In the genomic region with DNA sequence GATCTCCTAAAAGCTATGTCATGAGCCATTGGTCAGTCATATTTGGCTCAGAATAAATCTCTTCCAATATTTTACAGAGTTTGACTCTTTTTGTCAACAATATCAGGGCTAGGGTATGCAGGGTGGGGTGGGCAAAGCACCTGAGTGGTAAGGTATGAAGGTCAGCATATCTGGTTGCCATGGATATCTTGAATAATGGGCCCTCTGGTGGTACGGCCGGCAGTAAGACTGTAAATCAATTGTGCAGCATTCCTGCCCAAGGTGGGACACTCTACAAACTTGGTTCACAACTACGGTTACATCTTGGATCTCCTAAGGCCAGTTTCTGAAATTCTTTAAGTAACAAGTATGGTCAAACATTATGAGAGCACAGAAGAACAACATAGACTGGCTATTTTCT, we compare ENCODE assay signal across 18 cellular contexts.
DNase-seq lines count a peak whose midpoint lies in the region; ATAC-seq, FAIRE-seq and TF ChIP-seq lines count a peak whose summit lies in the region.
"Had no signal": no experiment of that assay in that cellular context is flagged by ENCODE, and none has a peak within 500 bp of the region (broad histone marks: within the 10 kb centered on the region; RNA-seq: fewer than 3 reads in every experiment).

No MANE protein-coding gene starts in this region.

- WGBS in K562 (ENCODE audit: insufficient coverage, low coverage, missing lambda C conversion rate), result 2% methylated on average over 3 of the region's 3 CpGs
- WGBS in trophoblast cell (ENCODE audit: extremely low coverage, insufficient coverage, insufficient read length), result no CpG with 5 or more reads among the region's 3 CpGs

- POLR2A ChIA-PET in Caco-2 (lab: Charles Lee) (no interaction called here), K562 (lab: Yijun Ruan, JAX) (no interaction called here)

- no peak overlapping the region for H3K4me3 Mint-ChIP-seq in Caco-2 (ENCODE audit: unreplicated experiment)
- H3K4me3 Mint-ChIP-seq: GM23338 had no signal

- no peaks in the 10 kb centered on the region for H3K27me3 ChIP-seq in Caco-2 (replicated peaks; ENCODE audit: control insufficient read depth, insufficient read depth, low read length)
- H3K27me3 ChIP-seq in K562 (ENCODE audit: control insufficient read depth in 2 of 2, insufficient read depth in 2 of 2, low read length in 2 of 2), result peaks cover 0 to 4% of the 10 kb centered on the region in 2 experiments; a peak in 2 of 5 replicates
- H3K27me3 ChIP-seq in trophoblast cell (ENCODE audit: insufficient read depth, low read length), result no peaks in the 10 kb centered on the region
- H3K27me3 ChIP-seq: SJCRH30 had no signal

- TF ChIP-seq RAD21 in K562 (CRISPR knock-in tag; conservative IDR thresholded peaks at IDR 0.05 in 1 of 2, IDR thresholded peaks at IDR 0.05 in 1 of 2), result no peak

- no peak overlapping the region for H4K12ac ChIP-seq in trophoblast cell (ENCODE audit: low read depth, low read length)

- H3K36me3 Mint-ChIP-seq in Caco-2 (ENCODE audit: insufficient read depth, unreplicated experiment), result no peaks in the 10 kb centered on the region

- no peaks in the 10 kb centered on the region for H3K79me2 ChIP-seq in K562 (ENCODE audit: control insufficient read depth, insufficient read depth, low read length)
- H3K79me2 ChIP-seq in trophoblast cell (ENCODE audit: control insufficient read depth, insufficient read depth, low read length, poor library complexity), result no peaks in the 10 kb centered on the region

- no peak for ATAC-seq in K562
- ATAC-seq in GM18502 (IDR thresholded peaks at IDR 0.05; ENCODE audit: poor library complexity, unreplicated experiment), result no peak
- ATAC-seq: GM23338, Right ventricle myocardium inferior, SK-N-SH treated with all-trans-retinoic acid at 6 μM for 48 hours had no signal

- no peak overlapping the region for H2BK120ac ChIP-seq in trophoblast cell (ENCODE audit: insufficient read depth, low read length, poor library complexity)

- no peaks in the 10 kb centered on the region for H3K79me1 ChIP-seq in trophoblast cell (ENCODE audit: low read length)

- no peaks in the 10 kb centered on the region; the same call in 1 of the 2 replicates for H4K20me1 ChIP-seq in K562 (replicated peaks; ENCODE audit: control insufficient read depth, insufficient read depth, low read length)

- no peak overlapping the region for H2AFZ ChIP-seq in K562 (ENCODE audit: low read depth, low read length)
- H2AFZ ChIP-seq in trophoblast cell (ENCODE audit: insufficient read depth, low read length, poor library complexity), result no peak overlapping the region
- H2AFZ ChIP-seq: GM23338 had no signal

- H2BK12ac ChIP-seq in trophoblast cell (ENCODE audit: low read length), result no peak overlapping the region

- H3K4me3 ChIP-seq in Caco-2 (ENCODE audit: low read depth, low read length), result no peak overlapping the region
- no peak overlapping the region for H3K4me3 ChIP-seq in K562
- H3K4me3 ChIP-seq in trophoblast cell (ENCODE audit: low read depth, low read length), result no peak overlapping the region
- H3K4me3 ChIP-seq: GM23338, SJCRH30 had no signal

- peak overlapping the region; percentile 40 for H3K27ac Mint-ChIP-seq in Caco-2 (ENCODE audit: unreplicated experiment)
- H3K27ac Mint-ChIP-seq: GM23338 had no signal

- H2AK5ac ChIP-seq in trophoblast cell (ENCODE audit: low read length), result peak overlapping the region; percentile 65

- H3K4me1 ChIP-seq in Caco-2 (peaks cover 4% of the 10 kb centered on the region; the same call in 1 of the 2 replicates), K562 (replicated peaks in 1 of 2; ENCODE audit: control insufficient read depth in 2 of 2, insufficient read depth in 2 of 2, low read length in 2 of 2) (no peaks in the 10 kb centered on the region), trophoblast cell (ENCODE audit: control insufficient read depth in 1 of 2, insufficient read depth in 2 of 2, low read length in 2 of 2) (peaks cover 2 to 3% of the 10 kb centered on the region in 2 experiments)
- H3K4me1 ChIP-seq: SJCRH30 had no signal

- no peak for TF ChIP-seq EP300 in K562 (IDR thresholded peaks at IDR 0.05; ENCODE audit: low read length)

- intact Hi-C loops in Caco-2 (cut with micrococcal nuclease; ENCODE audit: unreplicated experiment) (no loop called here), K562 (cut with micrococcal nuclease) (no loop called here)

- H3K23ac ChIP-seq in trophoblast cell (ENCODE audit: low read length), result no peak overlapping the region

- CTCF ChIA-PET in Caco-2 (lab: Charles Lee) (interaction anchor here (0.9 kb wide), 1 partner anchor 15 kb away, joined by 3 read pairs; no protein-coding TSS in a partner anchor), K562 (lab: Yijun Ruan, JAX; ENCODE audit: low intra/inter-chr PET ratio) (no interaction called here)

- DNase-seq in Caco-2, result peak; percentile 13 to 46
- DNase-seq in HT-29 (ENCODE audit: low spot score), result peak; percentile 69
- DNase-seq in K562 (ENCODE audit: extremely low read depth in 1 of 4, low spot score in 3 of 4), result no peak
- DNase-seq in trophoblast cell, result no peak
- no peak for DNase-seq in amygdala (lab: John Stamatoyannopoulos, UW)
- DNase-seq in HuH-7.5 (ENCODE audit: low spot score), result no peak
- DNase-seq: HCEC 1CT, Kasumi-1, NCI-H1092 treated with DMSO at 0.1 percent for 48 hours, NCI-H1436, NCI-H2029, OCI-M1, SJCRH30 had no signal

- H3K4ac ChIP-seq in trophoblast cell (ENCODE audit: low read depth, low read length), result no peak overlapping the region

- H3K18ac ChIP-seq in trophoblast cell (ENCODE audit: low read length), result no peak overlapping the region

- no peak overlapping the region for H3K4me2 ChIP-seq in K562 (ENCODE audit: insufficient read depth, low read length)
- no peak overlapping the region for H3K4me2 ChIP-seq in trophoblast cell (ENCODE audit: low read length)
- H3K4me2 ChIP-seq: GM23338 had no signal

- H4K8ac ChIP-seq in trophoblast cell (ENCODE audit: low read depth, low read length), result no peak overlapping the region

- peaks cover 10% of the 10 kb centered on the region for H3K9me3 Mint-ChIP-seq in Caco-2 (ENCODE audit: unreplicated experiment)
- H3K9me3 Mint-ChIP-seq: GM23338 had no signal

- peak overlapping the region; percentile 33 for H4K91ac ChIP-seq in trophoblast cell (ENCODE audit: low read depth, low read length)

- H3K27me3 Mint-ChIP-seq in Caco-2 (ENCODE audit: insufficient read depth, unreplicated experiment), result no peaks in the 10 kb centered on the region

- no peak overlapping the region for H2BK5ac ChIP-seq in trophoblast cell (ENCODE audit: low read depth, low read length, poor library complexity)

- in situ Hi-C loops in K562 (cut with MboI), result no loop called here

- TF ChIP-seq POLR2A in K562 (conservative IDR thresholded peaks at IDR 0.05), result no peak

- peaks cover 19% of the 10 kb centered on the region for H3K4me1 Mint-ChIP-seq in Caco-2 (ENCODE audit: low read depth, unreplicated experiment)
- H3K4me1 Mint-ChIP-seq: GM23338 had no signal

- no peak for TF ChIP-seq CTCF in Caco-2 (IDR thresholded peaks at IDR 0.05; ENCODE audit: insufficient read depth in 1 of 2, low read depth in 1 of 2, low read length in 1 of 2, severe bottlenecking in 1 of 2, unreplicated experiment in 1 of 2)
- no peak for TF ChIP-seq CTCF in K562 (IDR thresholded peaks at IDR 0.05 in 2 of 3, conservative IDR thresholded peaks at IDR 0.05 in 1 of 3; ENCODE audit: insufficient read depth in 2 of 3, low read depth in 1 of 3, low read length in 3 of 3)

- no TSS peak for BruUV-seq in Caco-2 (replicated peaks; lab: Mats Ljungman, UMichigan)
- no TSS peak for BruUV-seq in K562 (replicated peaks; lab: Mats Ljungman, UMichigan)

- H3K27ac ChIP-seq in K562 (ENCODE audit: extremely low read depth, low read depth, low read length) (no peak overlapping the region), trophoblast cell (ENCODE audit: low read depth, low read length) (no peak overlapping the region)
- H3K27ac ChIP-seq: SJCRH30 had no signal

- H3K36me3 ChIP-seq in Caco-2 (ENCODE audit: control insufficient read depth, insufficient read depth, low read length) (no peaks in the 10 kb centered on the region), K562 (ENCODE audit: control insufficient read depth, insufficient read depth, low read length) (no peaks in the 10 kb centered on the region), trophoblast cell (ENCODE audit: control insufficient read depth in 1 of 2, insufficient read depth in 2 of 2, low read length in 2 of 2) (no peaks in the 10 kb centered on the region)
- H3K36me3 ChIP-seq: SJCRH30 had no signal

- no peak overlapping the region for H3K14ac ChIP-seq in trophoblast cell (ENCODE audit: low read length)

- H3K9ac ChIP-seq in K562 (ENCODE audit: insufficient read depth in 1 of 2, low read depth in 2 of 2, low read length in 2 of 2) (no peak overlapping the region), trophoblast cell (ENCODE audit: low read length) (no peak overlapping the region)

- no peaks in the 10 kb centered on the region for H3K9me3 ChIP-seq in Caco-2
- no peaks in the 10 kb centered on the region for H3K9me3 ChIP-seq in K562 (replicated peaks; ENCODE audit: control insufficient read depth, insufficient read depth, low read depth, low read length)
- no peaks in the 10 kb centered on the region for H3K9me3 ChIP-seq in trophoblast cell (ENCODE audit: insufficient read depth, low read depth, low read length)
- H3K9me3 ChIP-seq: SJCRH30 had no signal

- no peaks in the 10 kb centered on the region for H3K9me1 ChIP-seq in K562 (ENCODE audit: control insufficient read depth, insufficient read depth, low read length)

- peak; percentile 46 for FAIRE-seq in K562 (lab: Jason Lieb, UNC)
- FAIRE-seq: G401.6 had no signal

TF ChIP-seq in K562, 482 proteins besides CTCF, POLR2A, EP300 and RAD21 (continues in another document):
- no peak for TF ChIP-seq MCM3 (IDR thresholded peaks at IDR 0.05)
- TF ChIP-seq, protein P1, sequence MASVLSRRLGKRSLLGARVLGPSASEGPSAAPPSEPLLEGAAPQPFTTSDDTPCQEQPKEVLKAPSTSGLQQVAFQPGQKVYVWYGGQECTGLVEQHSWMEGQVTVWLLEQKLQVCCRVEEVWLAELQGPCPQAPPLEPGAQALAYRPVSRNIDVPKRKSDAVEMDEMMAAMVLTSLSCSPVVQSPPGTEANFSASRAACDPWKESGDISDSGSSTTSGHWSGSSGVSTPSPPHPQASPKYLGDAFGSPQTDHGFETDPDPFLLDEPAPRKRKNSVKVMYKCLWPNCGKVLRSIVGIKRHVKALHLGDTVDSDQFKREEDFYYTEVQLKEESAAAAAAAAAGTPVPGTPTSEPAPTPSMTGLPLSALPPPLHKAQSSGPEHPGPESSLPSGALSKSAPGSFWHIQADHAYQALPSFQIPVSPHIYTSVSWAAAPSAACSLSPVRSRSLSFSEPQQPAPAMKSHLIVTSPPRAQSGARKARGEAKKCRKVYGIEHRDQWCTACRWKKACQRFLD (CRISPR knock-in tag; IDR thresholded peaks at IDR 0.05), result no peak

Comparison
In these comparisons a context has a peak if more than half of its experiments do, and no peak if none do; other contexts are left out.
1. DNase-seq: peak in Caco-2 (2 of 2) and HT-29 (single experiment); none in K562 (0 of 4), trophoblast cell (0 of 2), amygdala (0 of 56) and HuH-7.5 (single experiment).